10 cellular contexts compared by ENCODE assay signal in the genomic region with DNA sequence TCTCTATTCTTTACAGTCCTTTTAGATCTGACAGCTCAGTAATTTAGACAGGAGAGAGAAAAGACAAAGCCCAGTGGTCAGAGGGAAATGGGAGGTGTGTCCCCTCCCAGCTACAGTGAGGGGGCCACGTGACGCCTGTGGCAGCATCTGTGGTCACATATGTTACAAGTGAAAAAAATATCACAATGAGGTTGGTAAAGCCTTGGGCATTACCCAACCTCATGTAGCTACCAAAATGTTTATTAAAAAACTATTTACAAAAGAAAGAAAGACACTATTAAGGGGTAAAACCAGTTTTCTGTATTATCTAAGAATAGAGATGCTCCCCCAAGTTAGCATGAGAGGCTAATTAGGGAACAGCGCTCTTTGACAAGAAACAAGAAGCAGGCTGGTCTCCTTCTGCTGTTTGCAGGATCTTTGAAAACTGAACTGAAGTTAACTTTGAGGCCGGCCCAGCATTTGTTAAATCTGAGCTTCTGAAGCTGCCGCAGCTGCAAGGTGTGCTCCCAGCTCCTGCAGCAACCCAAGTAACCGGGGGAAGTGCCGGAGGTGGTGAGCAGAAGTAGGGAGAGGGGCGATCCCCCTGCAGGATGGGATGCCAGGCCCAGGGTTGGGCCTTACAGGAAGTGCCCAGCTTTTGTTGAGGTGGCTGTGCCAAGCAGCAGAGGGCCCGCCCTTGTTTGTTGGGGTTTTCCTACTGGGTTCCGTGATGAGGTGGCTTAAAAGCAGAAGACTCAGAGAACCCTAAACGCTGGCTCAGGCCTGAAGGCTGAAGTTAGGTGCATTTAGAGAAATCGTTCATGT. TPM values are rescaled to one million over a fixed set of nuclear protein-coding genes. Genes with fewer than 3 reads are reported as not detected.
DNase-seq lines count a peak whose midpoint lies in the region; ATAC-seq and TF ChIP-seq lines count a peak whose summit lies in the region.
"Had no signal": no experiment of that assay in that cellular context is flagged by ENCODE, and none has a peak within 500 bp of the region (broad histone marks: within the 10 kb centered on the region; RNA-seq: fewer than 3 reads in every experiment).

No MANE protein-coding gene starts in this region.

- DNase-seq in activated gamma-delta T cell treated with anti-CD3 and anti-CD28 coated beads, Interleukin-2, amount 50 U/mL, for 16 hours (ENCODE audit: low read depth): peak; percentile 53
- peak; percentile 73 for DNase-seq in stimulated activated naive CD8-positive, alpha-beta T cell treated with anti-CD3 and anti-CD28 coated beads, Interleukin-15, Interleukin-2, amounts not matched to agents 100 U/mL and 50 U/mL, for 24 hours
- DNase-seq in GF-D8 (lab: John Stamatoyannopoulos, UW): no peak
- no peak for DNase-seq in A673 (ENCODE audit: low spot score)

- POLR2A ChIA-PET in A673 (lab: Charles Lee; ENCODE audit: low non-redundant PET): interaction anchor here (0.6 kb wide), 1 partner anchor 122 kb away, joined by 3 read pairs; no protein-coding TSS in a partner anchor

- no TSS peak for BruUV-seq in A673 (replicated peaks; lab: Mats Ljungman, UMichigan)

- no peaks in the 10 kb centered on the region for H3K27me3 ChIP-seq in OCI-LY1 (ENCODE audit: insufficient read depth, low read length)
- no peaks in the 10 kb centered on the region for H3K27me3 ChIP-seq in muscle layer of duodenum (ENCODE audit: low read depth, low read length)
- H3K27me3 ChIP-seq in A673 (replicated peaks; ENCODE audit: insufficient read depth, low read depth, low read length, poor library complexity): no peaks in the 10 kb centered on the region
- H3K27me3 ChIP-seq: SJSA1 had no signal

- ATAC-seq in GM18868 (IDR thresholded peaks at IDR 0.05; ENCODE audit: unreplicated experiment): peak; percentile 86
- ATAC-seq in HG02884 (IDR thresholded peaks at IDR 0.05; ENCODE audit: unreplicated experiment): peak; percentile 73
- peak; percentile 91 for ATAC-seq in stimulated activated naive CD8-positive, alpha-beta T cell treated with anti-CD3 and anti-CD28 coated beads, Interleukin-15, Interleukin-2, amounts not matched to agents 100 U/mL and 50 U/mL, for 24 hours

- H3K79me2 ChIP-seq in OCI-LY1 (ENCODE audit: insufficient read depth, low read length): no peaks in the 10 kb centered on the region
- H3K79me2 ChIP-seq: parathyroid adenoma had no signal

- CTCF ChIA-PET in A673 (lab: Charles Lee): no interaction called here

- H3K9me3 ChIP-seq in OCI-LY1 (ENCODE audit: low read length) (no peaks in the 10 kb centered on the region), muscle layer of duodenum (ENCODE audit: control insufficient read depth in 1 of 2, low read length in 2 of 2) (no peaks in the 10 kb centered on the region), A673 (ENCODE audit: low read depth, low read length, poor library complexity, severe bottlenecking) (no peaks in the 10 kb centered on the region)
- H3K9me3 ChIP-seq: SJSA1 had no signal

- H3K9me2 ChIP-seq in OCI-LY1 (ENCODE audit: low read depth, low read length): no peaks in the 10 kb centered on the region

- H3K27ac ChIP-seq in OCI-LY1 (ENCODE audit: low read depth, low read length, poor library complexity, severe bottlenecking): peak overlapping the region; percentile 99
- peak overlapping the region; percentile 52 for H3K27ac ChIP-seq in muscle layer of duodenum (ENCODE audit: low read length)
- H3K27ac ChIP-seq in A673 (ENCODE audit: low read depth, low read length, poor library complexity, severe bottlenecking): no peak overlapping the region
- H3K27ac ChIP-seq: parathyroid adenoma, SJSA1 had no signal

- peaks cover 8% of the 10 kb centered on the region for H3F3A ChIP-seq in OCI-LY1 (ENCODE audit: insufficient read depth, low read length)

- H4K20me1 ChIP-seq in OCI-LY1 (ENCODE audit: insufficient read depth, low read length): no peaks in the 10 kb centered on the region

- peak overlapping the region; percentile 77 for H3K4me2 ChIP-seq in OCI-LY1 (ENCODE audit: low read length)

- intact Hi-C loops in A673 (cut with micrococcal nuclease; ENCODE audit: unreplicated experiment): no loop called here

- H3K9ac ChIP-seq in OCI-LY1 (ENCODE audit: low read length): peak overlapping the region; percentile 71
- H3K9ac ChIP-seq: parathyroid adenoma had no signal

- TF ChIP-seq CTCF in OCI-LY1 (IDR thresholded peaks at IDR 0.05; ENCODE audit: low read length) (no peak), A673 (conservative IDR thresholded peaks at IDR 0.05; ENCODE audit: low read depth, low read length) (no peak)

- no peak overlapping the region for H2AFZ ChIP-seq in OCI-LY1 (ENCODE audit: low read length)
- H2AFZ ChIP-seq: parathyroid adenoma had no signal

- H3K4me1 ChIP-seq in OCI-LY1 (ENCODE audit: insufficient read depth, low read length, severe bottlenecking) (peaks cover 89% of the 10 kb centered on the region), muscle layer of duodenum (ENCODE audit: control insufficient read depth in 1 of 2, insufficient read depth in 2 of 2, low read length in 2 of 2) (peaks cover 4 to 32% of the 10 kb centered on the region in 2 donors), A673 (ENCODE audit: insufficient read depth, low read length, poor library complexity, severe bottlenecking) (no peaks in the 10 kb centered on the region)
- H3K4me1 ChIP-seq: parathyroid adenoma, SJSA1 had no signal

- no peaks in the 10 kb centered on the region for H3K36me3 ChIP-seq in OCI-LY1 (ENCODE audit: insufficient read depth, low read length)
- H3K36me3 ChIP-seq in muscle layer of duodenum (ENCODE audit: control insufficient read depth in 1 of 2, insufficient read depth in 2 of 2, low read length in 2 of 2): no peaks in the 10 kb centered on the region
- H3K36me3 ChIP-seq in A673 (ENCODE audit: insufficient read depth, low read length, poor library complexity, severe bottlenecking): no peaks in the 10 kb centered on the region
- H3K36me3 ChIP-seq: SJSA1 had no signal

- H3K4me3 ChIP-seq in OCI-LY1 (ENCODE audit: low read depth, low read length, poor library complexity, severe bottlenecking) (peak overlapping the region; percentile 56), muscle layer of duodenum (ENCODE audit: low read depth in 1 of 2, low read length in 2 of 2) (no peak overlapping the region), A673 (ENCODE audit: low read depth, low read length, poor library complexity, severe bottlenecking) (no peak overlapping the region)
- H3K4me3 ChIP-seq: SJSA1 had no signal

RNA-seq across cellular contexts. Expression of gene PLCL2, which starts 42.6 kb away (rescaled TPM):
- total RNA-seq in A673 (2021): 0.92 and 1.0 TPM in 2 replicates

Comparison
In these comparisons a context has a peak if more than half of its experiments do, and no peak if none do; other contexts are left out.
1. DNase-seq: peak in activated gamma-delta T cell treated with anti-CD3 and anti-CD28 coated beads, Interleukin-2, amount 50 U/mL, for 16 hours (single experiment) and stimulated activated naive CD8-positive, alpha-beta T cell treated with anti-CD3 and anti-CD28 coated beads, Interleukin-15, Interleukin-2, amounts not matched to agents 100 U/mL and 50 U/mL, for 24 hours (single experiment); none in GF-D8 (single experiment) and A673 (single experiment).
2. Peak in every context shown above with its lines, with median percentiles within 50 percentile points of each other: ATAC-seq.